Comparison of ENCODE assay signal across 1 cellular context in genomic region chr7:94414481-94414880, GRCh38.
A peak's percentile ranks its signal among the peaks of the same experiment; 100 is the strongest.
TF ChIP-seq lines count a peak whose summit lies in the region.

No MANE protein-coding gene starts in this region.

TF ChIP-seq in HEK293, 187 proteins besides CTCF, POLR2A, EP300 and RAD21 (continued from another document):
- TF ChIP-seq ZNF335 (tag by site-specific recombination; conservative IDR thresholded peaks at IDR 0.05) (no peak), ZNF510 (tag by site-specific recombination; IDR thresholded peaks at IDR 0.05; ENCODE audit: insufficient replicate concordance) (no peak), BCL11B (tag by site-specific recombination; IDR thresholded peaks at IDR 0.05; ENCODE audit: low read depth) (no peak), ZNF23 (tag by site-specific recombination; IDR thresholded peaks at IDR 0.05; ENCODE audit: borderline replicate concordance) (no peak), GLI4 (tag by site-specific recombination; IDR thresholded peaks at IDR 0.05) (no peak), ZFP3 (tag by site-specific recombination; IDR thresholded peaks at IDR 0.05; ENCODE audit: low read depth) (no peak), ZNF157 (tag by site-specific recombination; IDR thresholded peaks at IDR 0.05) (no peak), ZNF677 (tag by site-specific recombination; IDR thresholded peaks at IDR 0.05) (no peak), ZNF792 (tag by site-specific recombination; IDR thresholded peaks at IDR 0.05) (no peak), ZNF114 (tag by site-specific recombination; IDR thresholded peaks at IDR 0.05) (no peak), ZNF112 (tag by site-specific recombination; IDR thresholded peaks at IDR 0.05) (no peak), ZNF555 (tag by site-specific recombination; conservative IDR thresholded peaks at IDR 0.05) (no peak), ZEB2 (tag by site-specific recombination; IDR thresholded peaks at IDR 0.05) (0 out of 2 replicates have a peak, but pooled peaks have one; percentile 38), GFI1B (tag by site-specific recombination; IDR thresholded peaks at IDR 0.05) (peak; percentile 46; the same call in 1 of the 2 replicates), ZNF18 (tag by site-specific recombination; IDR thresholded peaks at IDR 0.05) (no peak), SCRT2 (tag by site-specific recombination; IDR thresholded peaks at IDR 0.05) (no peak), ZNF350 (tag by site-specific recombination; IDR thresholded peaks at IDR 0.05) (no peak), ZNF76 (tag by site-specific recombination; IDR thresholded peaks at IDR 0.05; ENCODE audit: borderline replicate concordance, low read depth) (no peak)
- TF ChIP-seq, protein P1, sequence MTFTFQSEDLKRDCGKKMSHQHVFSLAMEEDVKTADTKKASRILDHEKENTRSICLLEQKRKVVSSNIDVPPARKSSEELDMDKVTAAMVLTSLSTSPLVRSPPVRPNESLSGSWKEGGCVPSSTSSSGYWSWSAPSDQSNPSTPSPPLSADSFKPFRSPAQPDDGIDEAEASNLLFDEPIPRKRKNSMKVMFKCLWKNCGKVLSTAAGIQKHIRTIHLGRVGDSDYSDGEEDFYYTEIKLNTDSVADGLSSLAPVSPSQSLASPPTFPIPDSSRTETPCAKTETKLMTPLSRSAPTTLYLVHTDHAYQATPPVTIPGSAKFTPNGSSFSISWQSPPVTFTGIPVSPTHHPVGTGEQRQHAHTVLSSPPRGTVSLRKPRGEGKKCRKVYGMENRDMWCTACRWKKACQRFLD (tag by site-specific recombination; IDR thresholded peaks at IDR 0.05), result no peak
- TF ChIP-seq, protein P2, sequence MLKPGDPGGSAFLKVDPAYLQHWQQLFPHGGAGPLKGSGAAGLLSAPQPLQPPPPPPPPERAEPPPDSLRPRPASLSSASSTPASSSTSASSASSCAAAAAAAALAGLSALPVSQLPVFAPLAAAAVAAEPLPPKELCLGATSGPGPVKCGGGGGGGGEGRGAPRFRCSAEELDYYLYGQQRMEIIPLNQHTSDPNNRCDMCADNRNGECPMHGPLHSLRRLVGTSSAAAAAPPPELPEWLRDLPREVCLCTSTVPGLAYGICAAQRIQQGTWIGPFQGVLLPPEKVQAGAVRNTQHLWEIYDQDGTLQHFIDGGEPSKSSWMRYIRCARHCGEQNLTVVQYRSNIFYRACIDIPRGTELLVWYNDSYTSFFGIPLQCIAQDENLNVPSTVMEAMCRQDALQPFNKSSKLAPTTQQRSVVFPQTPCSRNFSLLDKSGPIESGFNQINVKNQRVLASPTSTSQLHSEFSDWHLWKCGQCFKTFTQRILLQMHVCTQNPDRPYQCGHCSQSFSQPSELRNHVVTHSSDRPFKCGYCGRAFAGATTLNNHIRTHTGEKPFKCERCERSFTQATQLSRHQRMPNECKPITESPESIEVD (tag by site-specific recombination; IDR thresholded peaks at IDR 0.05), result peak; percentile 45
